In genomic region chr1:169588112-169588511, GRCh38 we compare ENCODE assay signal across 29 cellular contexts. TPM values are rescaled to one million over a fixed set of nuclear protein-coding genes. Genes with fewer than 3 reads are reported as not detected.
"Had no signal": no experiment of that assay in that cellular context is flagged by ENCODE, and none has a peak within 500 bp of the region (broad histone marks: within the 10 kb centered on the region; RNA-seq: fewer than 3 reads in every experiment).

No MANE protein-coding gene starts in this region.

- H3K4me1 ChIP-seq: colonic mucosa, neural progenitor cell, SJSA1 had no signal

- H3K9me3 ChIP-seq: breast epithelium, colonic mucosa, left ventricle myocardium inferior, SJSA1, thoracic aorta, upper lobe of left lung had no signal

- ATAC-seq: activated CD8-positive, alpha-beta memory T cell treated with anti-CD3 and anti-CD28 coated beads, Interleukin-2, amount 10 ng/mL, durations not matched to agents 7 days and 5 days; effector memory CD8-positive, alpha-beta T cell; esophagus mucosa; naive thymus-derived CD8-positive, alpha-beta T cell; sciatic nerve had no signal

- H3K36me3 ChIP-seq: breast epithelium, colonic mucosa, left ventricle myocardium inferior, neural progenitor cell, SJSA1, thoracic aorta, upper lobe of left lung had no signal

- H3K4me3 ChIP-seq: breast epithelium, colonic mucosa, dorsolateral prefrontal cortex, hepatocyte, left ventricle myocardium inferior, neural progenitor cell, SJSA1, smooth muscle cell, thoracic aorta, upper lobe of left lung had no signal

- H3K9me3 Mint-ChIP-seq: central memory CD8-positive, alpha-beta T cell; effector memory CD8-positive, alpha-beta T cell; mesothelial cell of epicardium; naive thymus-derived CD8-positive, alpha-beta T cell; neural progenitor cell; stimulated activated naive B cell treated with anti-CD40 and anti-IgM and Interleukin-4, amounts not matched to agents 10 μg/mL and 1 μg/mL and 100 μg/mL, for 72 hours had no signal

- H3K36me3 Mint-ChIP-seq: activated CD8-positive, alpha-beta memory T cell treated with anti-CD3 and anti-CD28 coated beads, Interleukin-2, amount 10 ng/mL, durations not matched to agents 7 days and 5 days; mesothelial cell of epicardium; naive thymus-derived CD8-positive, alpha-beta T cell; neural progenitor cell; stimulated activated naive B cell treated with anti-CD40 and anti-IgM and Interleukin-4, amounts not matched to agents 10 μg/mL and 1 μg/mL and 100 μg/mL, for 72 hours had no signal

- H3K4me3 Mint-ChIP-seq: activated CD8-positive, alpha-beta memory T cell treated with anti-CD3 and anti-CD28 coated beads, Interleukin-2, amount 10 ng/mL, durations not matched to agents 7 days and 5 days; central memory CD8-positive, alpha-beta T cell; effector memory CD8-positive, alpha-beta T cell; mesothelial cell of epicardium; neural progenitor cell; stimulated activated naive B cell treated with anti-CD40 and anti-IgM and Interleukin-4, amounts not matched to agents 10 μg/mL and 1 μg/mL and 100 μg/mL, for 72 hours had no signal

- DNase-seq: activated CD4-positive, CD25-positive, alpha-beta regulatory T cell; activated CD8-positive, alpha-beta memory T cell treated with anti-CD3 and anti-CD28 coated beads, Interleukin-2, amount 10 ng/mL, durations not matched to agents 7 days and 5 days; activated effector memory CD4-positive, alpha-beta T cell treated with Interleukin-2 at 50 U/mL for 16 hours; activated T-cell treated with anti-CD3 and anti-CD28 coated beads, Interleukin-2, amount 50 U/mL, for 1 hour; amniotic stem cell; colonic mucosa; dorsolateral prefrontal cortex; effector memory CD8-positive, alpha-beta T cell; foreskin melanocyte; kidney glomerular epithelial cell; left ventricle myocardium inferior; mammary epithelial cell; naive thymus-derived CD8-positive, alpha-beta T cell; posterior cingulate gyrus; stimulated activated CD4-positive, alpha-beta T cell treated with anti-CD3 and anti-CD28 coated beads, Interleukin-2, amount 100 ng/mL, for 48 hours; stimulated activated CD8-positive, alpha-beta memory T cell treated with anti-CD3 and anti-CD28 coated beads, Interleukin-4, amount 100 ng/mL, for 48 hours; stimulated activated naive B cell treated with anti-CD40 and anti-IgM and Interleukin-4, amounts not matched to agents 10 μg/mL and 1 μg/mL and 100 μg/mL, for 72 hours; upper lobe of left lung had no signal

- H3K9ac ChIP-seq: neural progenitor cell had no signal

- H3K27me3 ChIP-seq: breast epithelium, colonic mucosa, hepatocyte had no signal

- H3K27ac ChIP-seq: breast epithelium, colonic mucosa, dorsolateral prefrontal cortex, hepatocyte, left ventricle myocardium inferior, neural progenitor cell, SJSA1, thoracic aorta, upper lobe of left lung had no signal

- H3K27ac Mint-ChIP-seq: activated CD8-positive, alpha-beta memory T cell treated with anti-CD3 and anti-CD28 coated beads, Interleukin-2, amount 10 ng/mL, durations not matched to agents 7 days and 5 days; effector memory CD8-positive, alpha-beta T cell; mesothelial cell of epicardium; neural progenitor cell; stimulated activated naive B cell treated with anti-CD40 and anti-IgM and Interleukin-4, amounts not matched to agents 10 μg/mL and 1 μg/mL and 100 μg/mL, for 72 hours had no signal

RNA-seq across cellular contexts. Expression of gene F5, which starts 1.8 kb away (rescaled TPM):
- total RNA-seq: endothelial cell of umbilical vein, mammary epithelial cell, SJSA1 had no signal
- polyA plus RNA-seq: endothelial cell of umbilical vein had no signal

RNA-seq across cellular contexts. Expression of gene SELP, which starts 41.8 kb away (rescaled TPM):
- total RNA-seq: mammary epithelial cell, SJSA1, smooth muscle cell had no signal
- polyA plus RNA-seq: hepatocyte, mammary epithelial cell, smooth muscle cell had no signal
